In the genomic region with DNA sequence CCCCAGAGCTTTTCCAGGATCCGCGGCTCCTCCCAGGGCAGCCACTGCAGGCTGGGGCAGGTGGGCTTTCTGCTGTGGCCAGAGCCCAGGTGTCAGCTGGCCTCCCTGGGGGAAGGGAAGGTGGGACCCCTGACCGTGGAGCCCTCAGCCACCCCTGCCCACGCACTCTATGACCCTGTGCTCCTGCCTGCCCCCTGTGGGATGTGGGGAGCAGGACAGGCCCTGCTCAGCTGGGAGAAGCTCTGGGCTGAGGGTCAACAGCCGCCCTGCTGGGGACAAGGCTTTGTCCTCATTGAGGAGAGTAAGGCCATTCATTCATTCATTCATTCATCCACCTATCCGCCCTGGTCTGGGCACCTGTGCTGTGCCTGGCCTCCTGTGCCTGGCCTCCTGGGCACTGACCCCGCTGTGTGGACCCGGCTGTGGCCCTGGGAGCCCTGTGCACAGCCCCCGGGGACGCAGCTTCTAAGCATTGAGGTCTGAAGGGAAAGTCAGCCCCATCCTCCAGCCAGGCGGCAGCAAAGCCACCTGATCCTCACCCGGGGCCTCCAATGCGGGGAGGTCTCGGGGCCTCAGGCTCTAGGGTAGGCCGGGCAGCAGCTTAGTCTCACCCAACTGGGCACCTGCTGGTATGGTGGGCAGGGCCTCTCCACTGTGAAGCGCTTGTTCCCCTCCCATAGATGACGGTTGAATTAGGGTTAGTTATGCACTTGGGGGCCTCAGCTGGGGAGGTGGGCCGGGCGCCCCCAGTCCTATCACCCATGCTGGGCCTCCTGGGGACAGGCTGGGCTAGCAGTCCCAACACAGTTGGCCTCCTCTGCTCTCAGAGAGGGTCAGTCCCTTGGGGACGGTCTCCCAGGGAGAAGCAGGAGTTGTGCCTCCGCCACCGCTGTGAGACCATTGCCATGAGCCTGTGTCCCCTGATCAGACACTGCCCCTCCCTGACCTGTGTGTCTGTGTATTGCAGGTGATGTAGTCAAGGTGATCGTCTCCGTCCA, we compare ENCODE assay signal across 1 cellular context.
TF ChIP-seq lines count a peak whose summit lies in the region.

No MANE protein-coding gene starts in this region.

TF ChIP-seq in GM23338, 12 proteins besides CTCF, POLR2A, EP300 and RAD21 (continued from another document):
- TF ChIP-seq, protein P1, sequence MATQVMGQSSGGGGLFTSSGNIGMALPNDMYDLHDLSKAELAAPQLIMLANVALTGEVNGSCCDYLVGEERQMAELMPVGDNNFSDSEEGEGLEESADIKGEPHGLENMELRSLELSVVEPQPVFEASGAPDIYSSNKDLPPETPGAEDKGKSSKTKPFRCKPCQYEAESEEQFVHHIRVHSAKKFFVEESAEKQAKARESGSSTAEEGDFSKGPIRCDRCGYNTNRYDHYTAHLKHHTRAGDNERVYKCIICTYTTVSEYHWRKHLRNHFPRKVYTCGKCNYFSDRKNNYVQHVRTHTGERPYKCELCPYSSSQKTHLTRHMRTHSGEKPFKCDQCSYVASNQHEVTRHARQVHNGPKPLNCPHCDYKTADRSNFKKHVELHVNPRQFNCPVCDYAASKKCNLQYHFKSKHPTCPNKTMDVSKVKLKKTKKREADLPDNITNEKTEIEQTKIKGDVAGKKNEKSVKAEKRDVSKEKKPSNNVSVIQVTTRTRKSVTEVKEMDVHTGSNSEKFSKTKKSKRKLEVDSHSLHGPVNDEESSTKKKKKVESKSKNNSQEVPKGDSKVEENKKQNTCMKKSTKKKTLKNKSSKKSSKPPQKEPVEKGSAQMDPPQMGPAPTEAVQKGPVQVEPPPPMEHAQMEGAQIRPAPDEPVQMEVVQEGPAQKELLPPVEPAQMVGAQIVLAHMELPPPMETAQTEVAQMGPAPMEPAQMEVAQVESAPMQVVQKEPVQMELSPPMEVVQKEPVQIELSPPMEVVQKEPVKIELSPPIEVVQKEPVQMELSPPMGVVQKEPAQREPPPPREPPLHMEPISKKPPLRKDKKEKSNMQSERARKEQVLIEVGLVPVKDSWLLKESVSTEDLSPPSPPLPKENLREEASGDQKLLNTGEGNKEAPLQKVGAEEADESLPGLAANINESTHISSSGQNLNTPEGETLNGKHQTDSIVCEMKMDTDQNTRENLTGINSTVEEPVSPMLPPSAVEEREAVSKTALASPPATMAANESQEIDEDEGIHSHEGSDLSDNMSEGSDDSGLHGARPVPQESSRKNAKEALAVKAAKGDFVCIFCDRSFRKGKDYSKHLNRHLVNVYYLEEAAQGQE (IDR thresholded peaks at IDR 0.05; ENCODE audit: unreplicated experiment) = no peak
- no peak for TF ChIP-seq STAT1 (IDR thresholded peaks at IDR 0.05; ENCODE audit: unreplicated experiment)
- TF ChIP-seq NANOG (IDR thresholded peaks at IDR 0.05; ENCODE audit: borderline replicate concordance) = no peak
- TF ChIP-seq, protein P2, sequence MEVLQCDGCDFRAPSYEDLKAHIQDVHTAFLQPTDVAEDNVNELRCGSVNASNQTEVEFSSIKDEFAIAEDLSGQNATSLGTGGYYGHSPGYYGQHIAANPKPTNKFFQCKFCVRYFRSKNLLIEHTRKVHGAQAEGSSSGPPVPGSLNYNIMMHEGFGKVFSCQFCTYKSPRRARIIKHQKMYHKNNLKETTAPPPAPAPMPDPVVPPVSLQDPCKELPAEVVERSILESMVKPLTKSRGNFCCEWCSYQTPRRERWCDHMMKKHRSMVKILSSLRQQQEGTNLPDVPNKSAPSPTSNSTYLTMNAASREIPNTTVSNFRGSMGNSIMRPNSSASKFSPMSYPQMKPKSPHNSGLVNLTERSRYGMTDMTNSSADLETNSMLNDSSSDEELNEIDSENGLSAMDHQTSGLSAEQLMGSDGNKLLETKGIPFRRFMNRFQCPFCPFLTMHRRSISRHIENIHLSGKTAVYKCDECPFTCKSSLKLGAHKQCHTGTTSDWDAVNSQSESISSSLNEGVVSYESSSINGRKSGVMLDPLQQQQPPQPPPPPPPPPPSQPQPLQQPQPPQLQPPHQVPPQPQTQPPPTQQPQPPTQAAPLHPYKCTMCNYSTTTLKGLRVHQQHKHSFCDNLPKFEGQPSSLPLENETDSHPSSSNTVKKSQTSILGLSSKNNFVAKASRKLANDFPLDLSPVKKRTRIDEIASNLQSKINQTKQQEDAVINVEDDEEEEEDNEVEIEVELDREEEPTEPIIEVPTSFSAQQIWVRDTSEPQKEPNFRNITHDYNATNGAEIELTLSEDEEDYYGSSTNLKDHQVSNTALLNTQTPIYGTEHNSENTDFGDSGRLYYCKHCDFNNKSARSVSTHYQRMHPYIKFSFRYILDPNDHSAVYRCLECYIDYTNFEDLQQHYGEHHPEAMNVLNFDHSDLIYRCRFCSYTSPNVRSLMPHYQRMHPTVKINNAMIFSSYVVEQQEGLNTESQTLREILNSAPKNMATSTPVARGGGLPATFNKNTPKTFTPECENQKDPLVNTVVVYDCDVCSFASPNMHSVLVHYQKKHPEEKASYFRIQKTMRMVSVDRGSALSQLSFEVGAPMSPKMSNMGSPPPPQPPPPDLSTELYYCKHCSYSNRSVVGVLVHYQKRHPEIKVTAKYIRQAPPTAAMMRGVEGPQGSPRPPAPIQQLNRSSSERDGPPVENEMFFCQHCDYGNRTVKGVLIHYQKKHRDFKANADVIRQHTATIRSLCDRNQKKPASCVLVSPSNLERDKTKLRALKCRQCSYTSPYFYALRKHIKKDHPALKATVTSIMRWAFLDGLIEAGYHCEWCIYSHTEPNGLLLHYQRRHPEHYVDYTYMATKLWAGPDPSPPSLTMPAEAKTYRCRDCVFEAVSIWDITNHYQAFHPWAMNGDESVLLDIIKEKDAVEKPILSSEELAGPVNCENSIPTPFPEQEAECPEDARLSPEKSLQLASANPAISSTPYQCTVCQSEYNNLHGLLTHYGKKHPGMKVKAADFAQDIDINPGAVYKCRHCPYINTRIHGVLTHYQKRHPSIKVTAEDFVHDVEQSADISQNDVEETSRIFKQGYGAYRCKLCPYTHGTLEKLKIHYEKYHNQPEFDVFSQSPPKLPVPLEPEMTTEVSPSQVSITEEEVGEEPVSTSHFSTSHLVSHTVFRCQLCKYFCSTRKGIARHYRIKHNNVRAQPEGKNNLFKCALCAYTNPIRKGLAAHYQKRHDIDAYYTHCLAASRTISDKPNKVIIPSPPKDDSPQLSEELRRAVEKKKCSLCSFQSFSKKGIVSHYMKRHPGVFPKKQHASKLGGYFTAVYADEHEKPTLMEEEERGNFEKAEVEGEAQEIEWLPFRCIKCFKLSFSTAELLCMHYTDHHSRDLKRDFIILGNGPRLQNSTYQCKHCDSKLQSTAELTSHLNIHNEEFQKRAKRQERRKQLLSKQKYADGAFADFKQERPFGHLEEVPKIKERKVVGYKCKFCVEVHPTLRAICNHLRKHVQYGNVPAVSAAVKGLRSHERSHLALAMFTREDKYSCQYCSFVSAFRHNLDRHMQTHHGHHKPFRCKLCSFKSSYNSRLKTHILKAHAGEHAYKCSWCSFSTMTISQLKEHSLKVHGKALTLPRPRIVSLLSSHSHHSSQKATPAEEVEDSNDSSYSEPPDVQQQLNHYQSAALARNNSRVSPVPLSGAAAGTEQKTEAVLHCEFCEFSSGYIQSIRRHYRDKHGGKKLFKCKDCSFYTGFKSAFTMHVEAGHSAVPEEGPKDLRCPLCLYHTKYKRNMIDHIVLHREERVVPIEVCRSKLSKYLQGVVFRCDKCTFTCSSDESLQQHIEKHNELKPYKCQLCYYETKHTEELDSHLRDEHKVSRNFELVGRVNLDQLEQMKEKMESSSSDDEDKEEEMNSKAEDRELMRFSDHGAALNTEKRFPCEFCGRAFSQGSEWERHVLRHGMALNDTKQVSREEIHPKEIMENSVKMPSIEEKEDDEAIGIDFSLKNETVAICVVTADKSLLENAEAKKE (CRISPR knock-in tag; IDR thresholded peaks at IDR 0.05) = no peak
- no peak for TF ChIP-seq ZNF114 (CRISPR knock-in tag; IDR thresholded peaks at IDR 0.05)
- no peak for TF ChIP-seq EZH2 (IDR thresholded peaks at IDR 0.05; ENCODE audit: low read depth, unreplicated experiment)
- TF ChIP-seq, protein P3, sequence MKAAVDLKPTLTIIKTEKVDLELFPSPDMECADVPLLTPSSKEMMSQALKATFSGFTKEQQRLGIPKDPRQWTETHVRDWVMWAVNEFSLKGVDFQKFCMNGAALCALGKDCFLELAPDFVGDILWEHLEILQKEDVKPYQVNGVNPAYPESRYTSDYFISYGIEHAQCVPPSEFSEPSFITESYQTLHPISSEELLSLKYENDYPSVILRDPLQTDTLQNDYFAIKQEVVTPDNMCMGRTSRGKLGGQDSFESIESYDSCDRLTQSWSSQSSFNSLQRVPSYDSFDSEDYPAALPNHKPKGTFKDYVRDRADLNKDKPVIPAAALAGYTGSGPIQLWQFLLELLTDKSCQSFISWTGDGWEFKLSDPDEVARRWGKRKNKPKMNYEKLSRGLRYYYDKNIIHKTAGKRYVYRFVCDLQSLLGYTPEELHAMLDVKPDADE (IDR thresholded peaks at IDR 0.05) = no peak
- TF ChIP-seq JUNB (IDR thresholded peaks at IDR 0.05; ENCODE audit: unreplicated experiment) = no peak
- no peak for TF ChIP-seq ZNF331 (CRISPR knock-in tag; IDR thresholded peaks at IDR 0.05; ENCODE audit: low read depth)
TF ChIP-seq in GM23338: peak in this region for 0.
